In genomic region chr19:56066152-56067023, GRCh38 we compare ENCODE assay signal across 8 cellular contexts. TPM values are rescaled to one million over a fixed set of nuclear protein-coding genes. Genes with fewer than 3 reads are reported as not detected.
DNase-seq lines count a peak whose midpoint lies in the region; ATAC-seq lines count a peak whose summit lies in the region.

No MANE protein-coding gene starts in this region.

- H2AK5ac ChIP-seq in mesendoderm (ENCODE audit: low read length) = no peak overlapping the region

- no peak overlapping the region; a peak in 1 of 22 replicates for H3K27ac ChIP-seq in BLaER1 treated with 17β-estradiol and CSF1 and Interleukin-3, amounts not matched to agents 10 nM and 100 nM
- H3K27ac ChIP-seq in GM23248 (no peak overlapping the region), duodenal mucosa (ENCODE audit: low read depth, low read length) (no peak overlapping the region), mesendoderm (ENCODE audit: low read depth, low read length) (no peak overlapping the region)

- no peak for ATAC-seq in HG02571 (IDR thresholded peaks at IDR 0.05; ENCODE audit: unreplicated experiment)

- H3F3A ChIP-seq in GM23248 (ENCODE audit: insufficient read depth) = no peaks in the 10 kb centered on the region

- H4K20me1 ChIP-seq in BLaER1 treated with 17β-estradiol and CSF1 and Interleukin-3, amounts not matched to agents 10 nM and 100 nM = no peaks in the 10 kb centered on the region
- no peaks in the 10 kb centered on the region for H4K20me1 ChIP-seq in GM23248 (ENCODE audit: insufficient read depth)

- no peak overlapping the region for H4K5ac ChIP-seq in mesendoderm (ENCODE audit: low read length)

- no peaks in the 10 kb centered on the region; a peak in 1 of 22 replicates for H3K9me3 ChIP-seq in BLaER1 treated with 17β-estradiol and CSF1 and Interleukin-3, amounts not matched to agents 10 nM and 100 nM (replicated peaks in 1 of 11)
- H3K9me3 ChIP-seq in GM23248 (ENCODE audit: low read depth) (no peaks in the 10 kb centered on the region), duodenal mucosa (ENCODE audit: control insufficient read depth in 1 of 2, low read length in 2 of 2) (no peaks in the 10 kb centered on the region)

- H4K8ac ChIP-seq in mesendoderm (ENCODE audit: low read depth, low read length) = no peak overlapping the region

- in situ Hi-C loops in GM23248 (cut with MboI) = loop anchor here (25.0 kb wide), 1 partner anchor 1021 kb away; no protein-coding TSS in a partner anchor

- peak overlapping the region; percentile 42 to 71 (median 58) for H3K4me3 ChIP-seq in BLaER1 treated with 17β-estradiol and CSF1 and Interleukin-3, amounts not matched to agents 10 nM and 100 nM
- 0 out of 2 replicates have a peak overlapping the region, but pooled peaks have one; percentile 40 for H3K4me3 ChIP-seq in GM23248
- H3K4me3 ChIP-seq in duodenal mucosa (ENCODE audit: low read depth in 1 of 2, low read length in 2 of 2) = peak overlapping the region; percentile 19 to 29
- no peak overlapping the region for H3K4me3 ChIP-seq in mesendoderm (ENCODE audit: low read length)

- H3K4me2 ChIP-seq in BLaER1 treated with 17β-estradiol and CSF1 and Interleukin-3, amounts not matched to agents 10 nM and 100 nM = peak overlapping the region; percentile 84 to 98 (median 91)
- H3K4me2 ChIP-seq in GM23248 (ENCODE audit: unreplicated experiment) = peak overlapping the region; percentile 75
- no peak overlapping the region for H3K4me2 ChIP-seq in mesendoderm (ENCODE audit: low read length)

- DNase-seq in GM23248 = peak; percentile 61
- DNase-seq in NCI-H2171 (lab: John Stamatoyannopoulos, UW) = peak; percentile 23
- peak; percentile 53 to 56 for DNase-seq in activated CD4-positive, alpha-beta T cell treated with anti-CD3 and anti-CD28 coated beads, Interleukin-2, amount 50 U/mL, for 4 hours
- peak; percentile 66 for DNase-seq in mesendoderm
- DNase-seq in stimulated activated CD8-positive, alpha-beta memory T cell treated with anti-CD3 and anti-CD28 coated beads, Interleukin-15, amount 100 ng/mL, for 48 hours (ENCODE audit: low read depth in 2 of 2) = peak; percentile 27 to 33

- H3K9ac ChIP-seq in BLaER1 treated with 17β-estradiol and CSF1 and Interleukin-3, amounts not matched to agents 10 nM and 100 nM = peak overlapping the region in 10 of 11 experiments; percentile 24 to 70 (median 55); a peak in 17 of 22 replicates
- no peak overlapping the region for H3K9ac ChIP-seq in GM23248
- H3K9ac ChIP-seq in duodenal mucosa (ENCODE audit: low read depth in 1 of 2, low read length in 2 of 2) = no peak overlapping the region
- H3K9ac ChIP-seq in mesendoderm (ENCODE audit: low read length) = no peak overlapping the region

- no peak overlapping the region for H2BK120ac ChIP-seq in mesendoderm (ENCODE audit: low read depth, low read length)

- no peak overlapping the region for H3K56ac ChIP-seq in mesendoderm (ENCODE audit: low read length)

- H3K23ac ChIP-seq in mesendoderm (ENCODE audit: low read length) = no peak overlapping the region

- H2BK5ac ChIP-seq in mesendoderm (ENCODE audit: low read length) = no peak overlapping the region

- WGBS in GM23248 (ENCODE audit: low coverage in 1 of 2, low lambda C conversion rate in 2 of 2, missing lambda C conversion rate in 2 of 2), 2 experiments = 8% methylated on average over 37 to 39 of the region's 39 CpGs
- no CpG with 5 or more reads among the region's 39 CpGs for WGBS in mesendoderm (ENCODE audit: extremely low coverage, insufficient coverage, low lambda C conversion rate)

- no peaks in the 10 kb centered on the region for H3K79me2 ChIP-seq in GM23248 (ENCODE audit: insufficient read depth)
- no peaks in the 10 kb centered on the region for H3K79me2 ChIP-seq in mesendoderm (ENCODE audit: control insufficient read depth, insufficient read depth, low read length)

- H3K18ac ChIP-seq in mesendoderm (ENCODE audit: low read length) = no peak overlapping the region

- H2AFZ ChIP-seq in GM23248 = peak overlapping the region; percentile 66; the same call in 1 of the 2 replicates

- no peaks in the 10 kb centered on the region for H3K9me2 ChIP-seq in GM23248 (ENCODE audit: insufficient read depth)

- no peak overlapping the region for H2BK15ac ChIP-seq in mesendoderm (replicated peaks; ENCODE audit: low read depth)

- no peaks in the 10 kb centered on the region for H3K79me1 ChIP-seq in mesendoderm (ENCODE audit: low read length)

- peaks cover 0 to 12% (median 11%) of the 10 kb centered on the region in 10 experiments; a peak in 15 of 20 replicates for H3K4me1 ChIP-seq in BLaER1 treated with 17β-estradiol and CSF1 and Interleukin-3, amounts not matched to agents 10 nM and 100 nM
- H3K4me1 ChIP-seq in GM23248 (ENCODE audit: insufficient read depth) (no peaks in the 10 kb centered on the region), duodenal mucosa (ENCODE audit: control insufficient read depth in 1 of 2, insufficient read depth in 2 of 2, low read length in 2 of 2) (peaks cover 0 to 4% of the 10 kb centered on the region in 2 donors), mesendoderm (ENCODE audit: control insufficient read depth, low read depth, low read length) (no peaks in the 10 kb centered on the region)

- no peak overlapping the region for H3K4ac ChIP-seq in mesendoderm (ENCODE audit: low read depth, low read length)

- no peaks in the 10 kb centered on the region for H3K36me3 ChIP-seq in BLaER1 treated with 17β-estradiol and CSF1 and Interleukin-3, amounts not matched to agents 10 nM and 100 nM
- H3K36me3 ChIP-seq in GM23248 (ENCODE audit: low read depth) (no peaks in the 10 kb centered on the region), duodenal mucosa (ENCODE audit: control insufficient read depth in 1 of 2, insufficient read depth in 2 of 2, low read length in 2 of 2) (no peaks in the 10 kb centered on the region), mesendoderm (ENCODE audit: control insufficient read depth, insufficient read depth, low read length) (no peaks in the 10 kb centered on the region)

- no peaks in the 10 kb centered on the region for H3K27me3 ChIP-seq in BLaER1 treated with 17β-estradiol and CSF1 and Interleukin-3, amounts not matched to agents 10 nM and 100 nM
- H3K27me3 ChIP-seq in GM23248 (replicated peaks; ENCODE audit: insufficient read depth) = no peaks in the 10 kb centered on the region
- H3K27me3 ChIP-seq in duodenal mucosa (ENCODE audit: control insufficient read depth in 1 of 2, insufficient read depth in 2 of 2, low read length in 2 of 2) = peaks cover 0 to 13% of the 10 kb centered on the region in 2 donors
- H3K27me3 ChIP-seq in mesendoderm (ENCODE audit: insufficient read depth, low read length, poor library complexity) = no peaks in the 10 kb centered on the region

RNA-seq across cellular contexts. Expression of gene ZNF787, which starts 54.7 kb away (rescaled TPM):
- 19.5 and 21.4 TPM in 2 replicates for total RNA-seq in GM23248 (2014; rRNA removed; shearing (Covaris generic))
- 1.5 and 1.7 TPM in 2 replicates for polyA plus RNA-seq in GM23248 (2016; fragmentation: Nextera tagmentation; extraction: Ambion mirVana)
- 50.7 TPM for polyA plus RNA-seq in mesendoderm (2013, experiment 1 of 2)
- 51.3 TPM for polyA plus RNA-seq in mesendoderm (2013, experiment 2 of 2)

Comparison
In these comparisons a context has a peak if more than half of its experiments do, and no peak if none do; other contexts are left out.
1. H3K9ac ChIP-seq: peak in BLaER1 treated with 17β-estradiol and CSF1 and Interleukin-3, amounts not matched to agents 10 nM and 100 nM (10 of 11); none in GM23248 (single experiment), duodenal mucosa (0 of 2) and mesendoderm (single experiment).
2. Peak in every context shown above with its lines, with median percentiles within 50 percentile points of each other: DNase-seq.